Comparison of ENCODE assay signal across 8 cellular contexts in genomic region chr21:20998456-20998789, GRCh38. TPM values are rescaled to one million over a fixed set of nuclear protein-coding genes. Genes with fewer than 3 reads are reported as not detected.
DNase-seq lines count a peak whose midpoint lies in the region; ATAC-seq and TF ChIP-seq lines count a peak whose summit lies in the region.

No MANE protein-coding gene starts in this region.

- H3K9me3 ChIP-seq in left lung (no peaks in the 10 kb centered on the region), tibial artery (no peaks in the 10 kb centered on the region)

- H3K27me3 Mint-ChIP-seq in activated T-cell treated with anti-CD3 and anti-CD28 coated beads, Interleukin-2, amount 50 U/mL, for 4 hours (ENCODE audit: low read depth) = peaks cover 40% of the 10 kb centered on the region
- peaks cover 32% of the 10 kb centered on the region for H3K27me3 Mint-ChIP-seq in activated naive CD8-positive, alpha-beta T cell treated with anti-CD3 and anti-CD28 coated beads, Interleukin-2, amount 10 ng/mL, durations not matched to agents 7 days and 5 days

- peaks cover 0 to 21% of the 10 kb centered on the region in 2 donors for H3K4me1 ChIP-seq in left lung
- peaks cover 0 to 25% (median 14%) of the 10 kb centered on the region in 4 donors for H3K4me1 ChIP-seq in tibial artery

- no peak for DNase-seq in activated T-cell treated with anti-CD3 and anti-CD28 coated beads, Interleukin-2, amount 50 U/mL, for 4 hours
- no peak for DNase-seq in activated T-cell treated with anti-CD3 and anti-CD28 coated beads, Interleukin-2, amount 50 U/mL, for 48 hours
- DNase-seq in activated naive CD8-positive, alpha-beta T cell treated with anti-CD3 and anti-CD28 coated beads, Interleukin-2, amount 10 ng/mL, durations not matched to agents 7 days and 5 days = no peak
- DNase-seq in left lung (no peak), tibial artery (no peak), cortex of kidney (lab: John Stamatoyannopoulos, UW) (no peak), SW 1271 (lab: John Stamatoyannopoulos, UW) (no peak)

- H3K4me3 Mint-ChIP-seq in activated T-cell treated with anti-CD3 and anti-CD28 coated beads, Interleukin-2, amount 50 U/mL, for 4 hours = peak overlapping the region; percentile 73
- H3K4me3 Mint-ChIP-seq in activated naive CD8-positive, alpha-beta T cell treated with anti-CD3 and anti-CD28 coated beads, Interleukin-2, amount 10 ng/mL, durations not matched to agents 7 days and 5 days = peak overlapping the region; percentile 78

- no peak overlapping the region for H3K27ac Mint-ChIP-seq in activated naive CD8-positive, alpha-beta T cell treated with anti-CD3 and anti-CD28 coated beads, Interleukin-2, amount 10 ng/mL, durations not matched to agents 7 days and 5 days

- no peaks in the 10 kb centered on the region for H3K36me3 Mint-ChIP-seq in activated T-cell treated with anti-CD3 and anti-CD28 coated beads, Interleukin-2, amount 50 U/mL, for 4 hours (ENCODE audit: insufficient read depth)
- H3K36me3 Mint-ChIP-seq in activated naive CD8-positive, alpha-beta T cell treated with anti-CD3 and anti-CD28 coated beads, Interleukin-2, amount 10 ng/mL, durations not matched to agents 7 days and 5 days = no peaks in the 10 kb centered on the region

- peak in 1 of 2 donors; percentile 37 for ATAC-seq in activated T-cell treated with anti-CD3 and anti-CD28 coated beads, Interleukin-2, amount 50 U/mL, for 4 hours
- ATAC-seq in activated naive CD8-positive, alpha-beta T cell treated with anti-CD3 and anti-CD28 coated beads, Interleukin-2, amount 10 ng/mL, durations not matched to agents 7 days and 5 days (ENCODE audit: low read depth) = no peak
- ATAC-seq in left lung (peak; percentile 55), GM21528 (IDR thresholded peaks at IDR 0.05; ENCODE audit: low FRiP score, unreplicated experiment) (no peak)

- TF ChIP-seq CTCF in left lung (IDR thresholded peaks at IDR 0.05) (no peak), tibial artery (IDR thresholded peaks at IDR 0.05) (no peak)

- H3K4me1 Mint-ChIP-seq in activated T-cell treated with anti-CD3 and anti-CD28 coated beads, Interleukin-2, amount 50 U/mL, for 4 hours (ENCODE audit: low read depth) = peaks cover 10% of the 10 kb centered on the region
- H3K4me1 Mint-ChIP-seq in activated naive CD8-positive, alpha-beta T cell treated with anti-CD3 and anti-CD28 coated beads, Interleukin-2, amount 10 ng/mL, durations not matched to agents 7 days and 5 days = no peaks in the 10 kb centered on the region

- peak overlapping the region in 1 of 2 donors; percentile 58 for H3K27ac ChIP-seq in left lung
- no peak overlapping the region for H3K27ac ChIP-seq in tibial artery

- intact Hi-C loops in left lung (cut with DNase I) = no loop called here
- intact Hi-C loops in tibial artery (cut with DNase I; ENCODE audit: low total_unique reads) = loop anchor here (5.0 kb wide), 1 partner anchor 754 kb away; no protein-coding TSS in a partner anchor

- POLR2A ChIA-PET in activated naive CD8-positive, alpha-beta T cell treated with anti-CD3 and anti-CD28 coated beads, Interleukin-2, amount 10 ng/mL, durations not matched to agents 7 days and 5 days (lab: Charles Lee) = interaction anchor here (1.0 kb wide), 1 partner anchor 1120 kb away, joined by 3 read pairs; no protein-coding TSS in a partner anchor

- H3K4me3 ChIP-seq in left lung (peak overlapping the region; percentile 44 to 53), tibial artery (peak overlapping the region; percentile 49 to 57)

- H3K36me3 ChIP-seq in left lung (no peaks in the 10 kb centered on the region), tibial artery (no peaks in the 10 kb centered on the region)

- no peaks in the 10 kb centered on the region for H3K9me3 Mint-ChIP-seq in activated T-cell treated with anti-CD3 and anti-CD28 coated beads, Interleukin-2, amount 50 U/mL, for 4 hours
- no peaks in the 10 kb centered on the region for H3K9me3 Mint-ChIP-seq in activated naive CD8-positive, alpha-beta T cell treated with anti-CD3 and anti-CD28 coated beads, Interleukin-2, amount 10 ng/mL, durations not matched to agents 7 days and 5 days

- H3K27me3 ChIP-seq in left lung (peaks cover 0 to 41% of the 10 kb centered on the region in 2 donors), tibial artery (peaks cover 0 to 12% of the 10 kb centered on the region in 2 donors)

RNA-seq across cellular contexts. Expression of gene NCAM2, which starts 0.2 kb away (rescaled TPM):
- not detected for total RNA-seq in activated T-cell treated with anti-CD3 and anti-CD28 coated beads, Interleukin-2, amount 50 U/mL, for 4 hours
- not detected for total RNA-seq in activated naive CD8-positive, alpha-beta T cell treated with anti-CD3 and anti-CD28 coated beads, Interleukin-2, amount 10 ng/mL, durations not matched to agents 7 days and 5 days
- total RNA-seq in left lung = 10 to 100 TPM; 19.7 to 30.4 TPM

Comparison
In these comparisons a context has a peak if more than half of its experiments do, and no peak if none do; other contexts are left out.
1. RNA of gene NCAM2, which starts 0.2 kb away (total RNA-seq): 19.7 to 30.4 TPM in left lung; not detected in activated naive CD8-positive, alpha-beta T cell treated with anti-CD3 and anti-CD28 coated beads, Interleukin-2, amount 10 ng/mL, durations not matched to agents 7 days and 5 days and not detected in activated T-cell treated with anti-CD3 and anti-CD28 coated beads, Interleukin-2, amount 50 U/mL, for 4 hours; every median in the first group is over 10 times any median in the second.